1 cellular context compared by ENCODE assay signal in genomic region chr16:8567355-8568230, GRCh38.
TF ChIP-seq lines count a peak whose summit lies in the region.

No MANE protein-coding gene starts in this region.

TF ChIP-seq in HepG2, 621 proteins besides CTCF, POLR2A, EP300 and RAD21 (continued from another document and continues in another):
- TF ChIP-seq PAXIP1 (CRISPR knock-in tag; conservative IDR thresholded peaks at IDR 0.05) (peak; percentile 31; the same call in 1 of the 2 replicates), ZNF33B (CRISPR knock-in tag; IDR thresholded peaks at IDR 0.05) (peak; percentile 79; the same call in 1 of the 2 replicates), FOXA3 (CRISPR knock-in tag; IDR thresholded peaks at IDR 0.05) (peak; percentile 78), ZBTB26 (CRISPR knock-in tag; IDR thresholded peaks at IDR 0.05; ENCODE audit: borderline replicate concordance) (peak; percentile 75; the same call in 1 of the 2 replicates), IKZF5 (CRISPR knock-in tag; IDR thresholded peaks at IDR 0.05) (peak; percentile 82), UBTF (CRISPR knock-in tag; IDR thresholded peaks at IDR 0.05) (peak; percentile 59), ZNF451 (CRISPR knock-in tag; IDR thresholded peaks at IDR 0.05) (peak; percentile 78; the same call in 1 of the 2 replicates), ARID5B (CRISPR knock-in tag; IDR thresholded peaks at IDR 0.05) (peak; percentile 69), JUNB (CRISPR knock-in tag; IDR thresholded peaks at IDR 0.05; ENCODE audit: borderline replicate concordance) (no peak), YEATS2 (CRISPR knock-in tag; IDR thresholded peaks at IDR 0.05; ENCODE audit: borderline replicate concordance) (peak; percentile 57; the same call in 1 of the 2 replicates), IRF2 (CRISPR knock-in tag; IDR thresholded peaks at IDR 0.05) (peak; percentile 91), SP140L (CRISPR knock-in tag; IDR thresholded peaks at IDR 0.05; ENCODE audit: borderline replicate concordance) (peak; percentile 71; the same call in 1 of the 2 replicates), RFXAP (CRISPR knock-in tag; IDR thresholded peaks at IDR 0.05; ENCODE audit: borderline replicate concordance) (peak; percentile 44; the same call in 1 of the 2 replicates), NRL (CRISPR knock-in tag; IDR thresholded peaks at IDR 0.05; ENCODE audit: borderline replicate concordance) (peak; percentile 75; the same call in 1 of the 2 replicates), TSC22D2 (CRISPR knock-in tag; IDR thresholded peaks at IDR 0.05; ENCODE audit: borderline replicate concordance) (peak; percentile 80; the same call in 1 of the 2 replicates), NONO (IDR thresholded peaks at IDR 0.05) (no peak), NONO (CRISPR knock-in tag; conservative IDR thresholded peaks at IDR 0.05) (peak; percentile 76; the same call in 1 of the 2 replicates), HHEX (CRISPR knock-in tag; IDR thresholded peaks at IDR 0.05) (peak; percentile 32; the same call in 1 of the 2 replicates), SSRP1 (CRISPR knock-in tag; IDR thresholded peaks at IDR 0.05) (0 out of 2 replicates have a peak, but pooled peaks have one; percentile 85), ZNF720 (CRISPR knock-in tag; IDR thresholded peaks at IDR 0.05) (0 out of 2 replicates have a peak, but pooled peaks have one; percentile 60), ZNF30 (CRISPR knock-in tag; IDR thresholded peaks at IDR 0.05) (no peak), TFDP1 (CRISPR knock-in tag; IDR thresholded peaks at IDR 0.05; ENCODE audit: borderline replicate concordance) (peak; percentile 54; the same call in 1 of the 2 replicates), SALL2 (CRISPR knock-in tag; IDR thresholded peaks at IDR 0.05) (peak; percentile 46; the same call in 1 of the 2 replicates), CENPT (CRISPR knock-in tag; IDR thresholded peaks at IDR 0.05; ENCODE audit: low read depth) (no peak), HES4 (CRISPR knock-in tag; IDR thresholded peaks at IDR 0.05; ENCODE audit: borderline replicate concordance) (no peak), BCL6 (CRISPR knock-in tag; IDR thresholded peaks at IDR 0.05) (peak; percentile 24; the same call in 1 of the 2 replicates), HMG20A (CRISPR knock-in tag; IDR thresholded peaks at IDR 0.05; ENCODE audit: borderline replicate concordance) (no peak), CBFB (CRISPR knock-in tag; IDR thresholded peaks at IDR 0.05) (peak; percentile 75; the same call in 1 of the 2 replicates), ZMYM4 (CRISPR knock-in tag; IDR thresholded peaks at IDR 0.05) (peak; percentile 83), RFXANK (CRISPR knock-in tag; IDR thresholded peaks at IDR 0.05) (no peak), ZNF335 (CRISPR knock-in tag; IDR thresholded peaks at IDR 0.05) (0 out of 2 replicates have a peak, but pooled peaks have one; percentile 52), ELF1 (CRISPR knock-in tag; IDR thresholded peaks at IDR 0.05) (peak; percentile 73), GMEB2 (CRISPR knock-in tag; IDR thresholded peaks at IDR 0.05; ENCODE audit: low read depth) (no peak), KLF6 (CRISPR knock-in tag; IDR thresholded peaks at IDR 0.05) (0 out of 2 replicates have a peak, but pooled peaks have one; percentile 38), PPARG (CRISPR knock-in tag; conservative IDR thresholded peaks at IDR 0.05) (peak; percentile 48; the same call in 1 of the 2 replicates), RCOR2 (CRISPR knock-in tag; IDR thresholded peaks at IDR 0.05) (no peak; the same call in 1 of the 2 replicates), ZNF441 (CRISPR knock-in tag; IDR thresholded peaks at IDR 0.05; ENCODE audit: borderline replicate concordance) (0 out of 2 replicates have a peak, but pooled peaks have one; percentile 58), ZNF740 (CRISPR knock-in tag; IDR thresholded peaks at IDR 0.05) (peak; percentile 8; the same call in 1 of the 2 replicates), SIX4 (CRISPR knock-in tag; IDR thresholded peaks at IDR 0.05) (no peak), HOXD1 (CRISPR knock-in tag; IDR thresholded peaks at IDR 0.05) (no peak), ZBTB10 (CRISPR knock-in tag; IDR thresholded peaks at IDR 0.05; ENCODE audit: borderline replicate concordance) (no peak; the same call in 1 of the 2 replicates), ZNF331 (CRISPR knock-in tag; IDR thresholded peaks at IDR 0.05) (peak; percentile 86), ZNF230 (CRISPR knock-in tag; IDR thresholded peaks at IDR 0.05) (peak; percentile 85), ZMAT3 (CRISPR knock-in tag; conservative IDR thresholded peaks at IDR 0.05) (peak; percentile 70; the same call in 1 of the 2 replicates), MAX (IDR thresholded peaks at IDR 0.05) (peak; percentile 60), HMG20B (CRISPR knock-in tag; conservative IDR thresholded peaks at IDR 0.05) (0 out of 2 replicates have a peak, but pooled peaks have one; percentile 17), SNRNP70 (IDR thresholded peaks at IDR 0.05; ENCODE audit: low read depth, low read length) (no peak)
